ENCODE assay signal across 8 cellular contexts in genomic region chr16:3171181-3171854, GRCh38. TPM values are rescaled to one million over a fixed set of nuclear protein-coding genes. Genes with fewer than 3 reads are reported as not detected.
DNase-seq lines count a peak whose midpoint lies in the region; ATAC-seq and TF ChIP-seq lines count a peak whose summit lies in the region.

No MANE protein-coding gene starts in this region.

- H3K9me3 Mint-ChIP-seq in HFFc6: no peaks in the 10 kb centered on the region

- H3F3A ChIP-seq in SK-N-SH (replicated peaks; ENCODE audit: insufficient read depth): peaks cover 12% of the 10 kb centered on the region
- H3F3A ChIP-seq in smooth muscle cell (ENCODE audit: low read depth): no peaks in the 10 kb centered on the region

- H3K27ac ChIP-seq in SK-N-SH (ENCODE audit: low read depth in 2 of 2, low read length in 1 of 2): no peak overlapping the region
- no peak overlapping the region for H3K27ac ChIP-seq in ectodermal cell (ENCODE audit: insufficient read depth, low read depth, low read length, poor library complexity, severe bottlenecking)
- H3K27ac ChIP-seq in smooth muscle cell (ENCODE audit: low read depth): no peak overlapping the region

- no peak for TF ChIP-seq EP300 in SK-N-SH (IDR thresholded peaks at IDR 0.05; ENCODE audit: borderline replicate concordance in 1 of 2, low read depth in 1 of 2, low read length in 1 of 2)

- H3K9me2 ChIP-seq in SK-N-SH: no peaks in the 10 kb centered on the region

- H3K4me3 Mint-ChIP-seq in HFFc6: no peak overlapping the region

- H3K27ac Mint-ChIP-seq in HFFc6: no peak overlapping the region

- peak; percentile 50 for DNase-seq in SK-N-SH
- DNase-seq in smooth muscle cell (lab: John Stamatoyannopoulos, UW; ENCODE audit: unreplicated experiment): no peak
- no peak for DNase-seq in epidermal melanocyte (ENCODE audit: insufficient read length, low spot score)
- DNase-seq in HFFc6: no peak

- WGBS in SK-N-SH (ENCODE audit: low lambda C conversion rate): 35% methylated on average over 28 of the region's 35 CpGs
- WGBS in ectodermal cell, 2 experiments: 22 to 24% methylated on average over 35 of the region's 35 CpGs
- 10% methylated on average over 35 of the region's 35 CpGs for WGBS in smooth muscle cell (ENCODE audit: low lambda C conversion rate)

- H3K9ac ChIP-seq in SK-N-SH: no peak overlapping the region
- no peak overlapping the region for H3K9ac ChIP-seq in smooth muscle cell (ENCODE audit: low read depth)

- H4K20me1 ChIP-seq in SK-N-SH (ENCODE audit: insufficient read depth) (no peaks in the 10 kb centered on the region), smooth muscle cell (ENCODE audit: low read depth) (no peaks in the 10 kb centered on the region)

- H3K4me2 ChIP-seq in SK-N-SH: peak overlapping the region; percentile 61
- peak overlapping the region; percentile 74 for H3K4me2 ChIP-seq in smooth muscle cell

- H3K36me3 ChIP-seq in SK-N-SH (replicated peaks in 1 of 2; ENCODE audit: control insufficient read depth in 1 of 2, insufficient read depth in 2 of 2, low read length in 1 of 2) (no peaks in the 10 kb centered on the region), ectodermal cell (ENCODE audit: control insufficient read depth, insufficient read depth, low read length) (no peaks in the 10 kb centered on the region), smooth muscle cell (ENCODE audit: low read depth) (no peaks in the 10 kb centered on the region)

- ATAC-seq in GM19468 (IDR thresholded peaks at IDR 0.05; ENCODE audit: extremely low read depth, unreplicated experiment): peak; percentile 37
- ATAC-seq in GM18873 (IDR thresholded peaks at IDR 0.05; ENCODE audit: low FRiP score, unreplicated experiment): no peak
- no peak for ATAC-seq in HG03442 (IDR thresholded peaks at IDR 0.05; ENCODE audit: unreplicated experiment)

- H3K79me2 ChIP-seq in SK-N-SH (ENCODE audit: insufficient read depth) (no peaks in the 10 kb centered on the region), smooth muscle cell (ENCODE audit: low read depth) (no peaks in the 10 kb centered on the region)

- H3K4me3 ChIP-seq in SK-N-SH (ENCODE audit: low read depth in 2 of 2, low read length in 1 of 2) (peak overlapping the region; percentile 4 to 32; a peak in 2 of 4 replicates), ectodermal cell (ENCODE audit: insufficient read depth, low read depth, low read length) (peak overlapping the region; percentile 21), smooth muscle cell (no peak overlapping the region)

- H2AFZ ChIP-seq in SK-N-SH (ENCODE audit: low read depth): no peak overlapping the region
- no peak overlapping the region for H2AFZ ChIP-seq in smooth muscle cell (ENCODE audit: low read depth)

- CTCF ChIA-PET in SK-N-SH (lab: Yijun Ruan, JAX): interaction anchor here (0.7 to 6.1 kb wide), 13 partner anchors 9 to 140 kb away, joined by 3 to 52 read pairs (median 5); no protein-coding TSS in a partner anchor

- H3K4me1 ChIP-seq in SK-N-SH (ENCODE audit: control insufficient read depth in 1 of 2, insufficient read depth in 2 of 2, low read depth in 1 of 2, low read length in 1 of 2) (peaks cover 0 to 5% of the 10 kb centered on the region in 2 experiments; a peak in 1 of 4 replicates), ectodermal cell (ENCODE audit: control insufficient read depth, insufficient read depth, low read length) (peaks cover 15% of the 10 kb centered on the region), smooth muscle cell (ENCODE audit: low read depth) (no peaks in the 10 kb centered on the region)

- H3K36me3 Mint-ChIP-seq in HFFc6 (ENCODE audit: low read depth): no peaks in the 10 kb centered on the region

- H3K9me3 ChIP-seq in SK-N-SH (no peaks in the 10 kb centered on the region), ectodermal cell (ENCODE audit: control insufficient read depth, low read length) (no peaks in the 10 kb centered on the region), smooth muscle cell (replicated peaks; ENCODE audit: low read depth) (no peaks in the 10 kb centered on the region)

- TF ChIP-seq CTCF in SK-N-SH (IDR thresholded peaks at IDR 0.05) (no peak), smooth muscle cell (IDR thresholded peaks at IDR 0.05; ENCODE audit: borderline replicate concordance, insufficient read depth, poor library complexity, severe bottlenecking) (no peak), HFFc6 (IDR thresholded peaks at IDR 0.05) (no peak)

- peaks cover 35% of the 10 kb centered on the region for H3K27me3 Mint-ChIP-seq in HFFc6 (ENCODE audit: insufficient read depth)

- peaks cover 78% of the 10 kb centered on the region for H3K27me3 ChIP-seq in SK-N-SH (ENCODE audit: insufficient read depth)
- peaks cover 94% of the 10 kb centered on the region for H3K27me3 ChIP-seq in ectodermal cell (ENCODE audit: control insufficient read depth, insufficient read depth, low read length, poor library complexity, severe bottlenecking)
- peaks cover 83% of the 10 kb centered on the region for H3K27me3 ChIP-seq in smooth muscle cell (ENCODE audit: low read depth)

- POLR2A ChIA-PET in SK-N-SH (lab: Yijun Ruan, JAX): no interaction called here

- no peak for TF ChIP-seq RAD21 in SK-N-SH (IDR thresholded peaks at IDR 0.05; ENCODE audit: low read length)

- H3K4me1 Mint-ChIP-seq in HFFc6 (ENCODE audit: low read depth): peaks cover 25% of the 10 kb centered on the region

TF ChIP-seq in SK-N-SH, 30 proteins besides CTCF, POLR2A, EP300 and RAD21 (continues in another document):
- TF ChIP-seq TAF1 (IDR thresholded peaks at IDR 0.05; ENCODE audit: borderline replicate concordance, low read depth, low read length) (no peak), RXRA (IDR thresholded peaks at IDR 0.05; ENCODE audit: borderline replicate concordance, low read depth) (no peak), ELF1 (IDR thresholded peaks at IDR 0.05) (no peak), RCOR1 (IDR thresholded peaks at IDR 0.05; ENCODE audit: low read length) (no peak), GABPA (IDR thresholded peaks at IDR 0.05; ENCODE audit: low read depth) (no peak), SMC3 (IDR thresholded peaks at IDR 0.05; ENCODE audit: low read depth, low read length) (no peak), NRF1 (IDR thresholded peaks at IDR 0.05; ENCODE audit: low read depth, low read length) (no peak), MEF2A (IDR thresholded peaks at IDR 0.05; ENCODE audit: borderline replicate concordance, low read depth) (no peak), IRF3 (IDR thresholded peaks at IDR 0.05; ENCODE audit: low read depth, low read length) (no peak), PBX3 (IDR thresholded peaks at IDR 0.05) (no peak)

RNA-seq across cellular contexts. Expression of gene OR1F1, which starts 16.7 kb away (rescaled TPM):
- 0.54 and 0.71 TPM in 2 replicates for polyA plus RNA-seq in SK-N-SH (2012; rRNA removed)
- 0.21 and 0.23 TPM in 2 replicates for polyA plus RNA-seq in SK-N-SH (2012; cell fraction: cytosol; rRNA removed)
- 0.67 and 1.3 TPM in 2 replicates for polyA plus RNA-seq in SK-N-SH (2012; cell fraction: nucleus; rRNA removed)
- not detected for polyA plus RNA-seq in ectodermal cell (2013, experiment 1 of 4)
- not detected for polyA plus RNA-seq in ectodermal cell (2013, experiment 2 of 4)
- polyA plus RNA-seq in ectodermal cell (2013, experiment 3 of 4): not detected
- not detected for polyA plus RNA-seq in ectodermal cell (2013, experiment 4 of 4)
- not detected in 2 replicates for total RNA-seq in smooth muscle cell
- polyA plus RNA-seq in smooth muscle cell: not detected in 2 replicates
- not detected for total RNA-seq in HFFc6 (2021; fragmentation: NEBNext Ultra II Directional; extraction: Animal tissue kit (Norgen Biotek cat#: 25700))

RNA-seq across cellular contexts. Expression of gene ZNF213, which starts 36.5 kb away (rescaled TPM):
- polyA plus RNA-seq in SK-N-SH (2012; rRNA removed) (0.83 and 1.1 TPM in 2 replicates), smooth muscle cell (8.3 and 9.6 TPM in 2 replicates)
- polyA plus RNA-seq in SK-N-SH (2012; cell fraction: cytosol; rRNA removed): 0.55 and 0.92 TPM in 2 replicates
- polyA plus RNA-seq in SK-N-SH (2012; cell fraction: nucleus; rRNA removed): 1.4 and 2.5 TPM in 2 replicates
- 9.6 TPM for polyA plus RNA-seq in ectodermal cell (2013, experiment 1 of 4)
- 8.5 TPM for polyA plus RNA-seq in ectodermal cell (2013, experiment 2 of 4)
- 8.9 TPM for polyA plus RNA-seq in ectodermal cell (2013, experiment 3 of 4)
- polyA plus RNA-seq in ectodermal cell (2013, experiment 4 of 4): 9.2 TPM
- total RNA-seq in smooth muscle cell: 4.4 and 9.2 TPM in 2 replicates
- total RNA-seq in HFFc6 (2021; fragmentation: NEBNext Ultra II Directional; extraction: Animal tissue kit (Norgen Biotek cat#: 25700)): 1 to 10 TPM; 5.9 to 7.3 (median 6.9) TPM

RNA-seq across cellular contexts. Expression of gene ZNF205, which starts 58.9 kb away (rescaled TPM):
- polyA plus RNA-seq in SK-N-SH (2012; rRNA removed) (7.6 and 9.7 TPM in 2 replicates), smooth muscle cell (11.9 and 12.8 TPM in 2 replicates)
- polyA plus RNA-seq in SK-N-SH (2012; cell fraction: cytosol; rRNA removed): 3.8 and 6.7 TPM in 2 replicates
- polyA plus RNA-seq in SK-N-SH (2012; cell fraction: nucleus; rRNA removed): 17.6 and 22.7 TPM in 2 replicates
- polyA plus RNA-seq in ectodermal cell (2013, experiment 1 of 4): 19.7 TPM
- 19.5 TPM for polyA plus RNA-seq in ectodermal cell (2013, experiment 2 of 4)
- 16.9 TPM for polyA plus RNA-seq in ectodermal cell (2013, experiment 3 of 4)
- polyA plus RNA-seq in ectodermal cell (2013, experiment 4 of 4): 17.8 TPM
- 7.2 and 7.9 TPM in 2 replicates for total RNA-seq in smooth muscle cell
- 10 to 100 TPM in 2 of 6 experiments, 1 to 10 TPM in 4; 7.6 to 10.2 (median 9.5) TPM for total RNA-seq in HFFc6 (2021; fragmentation: NEBNext Ultra II Directional; extraction: Animal tissue kit (Norgen Biotek cat#: 25700))
